In genomic region chr15:66955001-66955516, GRCh38 we compare ENCODE assay signal across 14 cellular contexts.
"Had no signal": no experiment of that assay in that cellular context is flagged by ENCODE, and none has a peak within 500 bp of the region (broad histone marks: within the 10 kb centered on the region; RNA-seq: fewer than 3 reads in every experiment).

No MANE protein-coding gene starts in this region.

- H3K4me3 ChIP-seq: esophagus squamous epithelium, prostate gland, sigmoid colon, skin epidermis, testis, tibial nerve had no signal

- H3K36me3 ChIP-seq: esophagus squamous epithelium, prostate gland, sigmoid colon, tibial nerve had no signal

- DNase-seq: esophagus squamous epithelium; foreskin fibroblast; naive thymus-derived CD4-positive, alpha-beta T cell; nephron progenitor cell; sigmoid colon; stimulated activated CD4-positive, alpha-beta T cell treated with anti-CD3 and anti-CD28 coated beads, Interleukin-2, amount 100 ng/mL, for 24 hours; stimulated activated CD4-positive, alpha-beta T cell treated with anti-CD3 and anti-CD28 coated beads, Interleukin-4, amount 100 ng/mL, for 4 hours; stimulated activated naive B cell treated with anti-CD40 and anti-IgM and Interleukin-4, amounts not matched to agents 10 μg/mL and 1 μg/mL and 100 μg/mL, for 72 hours; stimulated activated naive CD8-positive, alpha-beta T cell treated with anti-CD3 and anti-CD28 coated beads, Interleukin-15, amount 100 ng/mL, for 72 hours; testis had no signal

- H3K9me3 Mint-ChIP-seq: naive thymus-derived CD4-positive, alpha-beta T cell; nephron progenitor cell; stimulated activated naive B cell treated with anti-CD40 and anti-IgM and Interleukin-4, amounts not matched to agents 10 μg/mL and 1 μg/mL and 100 μg/mL, for 72 hours; stimulated activated naive CD8-positive, alpha-beta T cell treated with anti-CD3 and anti-CD28 coated beads, Interleukin-15, amount 100 ng/mL, for 72 hours had no signal

- H3K4me1 ChIP-seq: parathyroid adenoma, prostate gland, sigmoid colon, testis, tibial nerve had no signal

- H3K27me3 ChIP-seq: esophagus squamous epithelium, sigmoid colon, testis, tibial nerve had no signal

- ATAC-seq: naive thymus-derived CD4-positive, alpha-beta T cell; stimulated activated naive B cell treated with anti-CD40 and anti-IgM and Interleukin-4, amounts not matched to agents 10 μg/mL and 1 μg/mL and 100 μg/mL, for 72 hours; stimulated activated naive CD8-positive, alpha-beta T cell treated with anti-CD3 and anti-CD28 coated beads, Interleukin-15, amount 100 ng/mL, for 72 hours had no signal

- H3K4me3 Mint-ChIP-seq: naive thymus-derived CD4-positive, alpha-beta T cell; nephron progenitor cell; stimulated activated naive B cell treated with anti-CD40 and anti-IgM and Interleukin-4, amounts not matched to agents 10 μg/mL and 1 μg/mL and 100 μg/mL, for 72 hours; stimulated activated naive CD8-positive, alpha-beta T cell treated with anti-CD3 and anti-CD28 coated beads, Interleukin-15, amount 100 ng/mL, for 72 hours had no signal

- H3K27ac Mint-ChIP-seq: naive thymus-derived CD4-positive, alpha-beta T cell; nephron progenitor cell; stimulated activated naive B cell treated with anti-CD40 and anti-IgM and Interleukin-4, amounts not matched to agents 10 μg/mL and 1 μg/mL and 100 μg/mL, for 72 hours; stimulated activated naive CD8-positive, alpha-beta T cell treated with anti-CD3 and anti-CD28 coated beads, Interleukin-15, amount 100 ng/mL, for 72 hours had no signal

- H3K9me3 ChIP-seq: esophagus squamous epithelium, prostate gland, sigmoid colon, testis, tibial nerve had no signal

- H3K27ac ChIP-seq: esophagus squamous epithelium, parathyroid adenoma, prostate gland, sigmoid colon, skin epidermis, testis, tibial nerve had no signal

- H3K36me3 Mint-ChIP-seq: naive thymus-derived CD4-positive, alpha-beta T cell had no signal
